In the genomic region with DNA sequence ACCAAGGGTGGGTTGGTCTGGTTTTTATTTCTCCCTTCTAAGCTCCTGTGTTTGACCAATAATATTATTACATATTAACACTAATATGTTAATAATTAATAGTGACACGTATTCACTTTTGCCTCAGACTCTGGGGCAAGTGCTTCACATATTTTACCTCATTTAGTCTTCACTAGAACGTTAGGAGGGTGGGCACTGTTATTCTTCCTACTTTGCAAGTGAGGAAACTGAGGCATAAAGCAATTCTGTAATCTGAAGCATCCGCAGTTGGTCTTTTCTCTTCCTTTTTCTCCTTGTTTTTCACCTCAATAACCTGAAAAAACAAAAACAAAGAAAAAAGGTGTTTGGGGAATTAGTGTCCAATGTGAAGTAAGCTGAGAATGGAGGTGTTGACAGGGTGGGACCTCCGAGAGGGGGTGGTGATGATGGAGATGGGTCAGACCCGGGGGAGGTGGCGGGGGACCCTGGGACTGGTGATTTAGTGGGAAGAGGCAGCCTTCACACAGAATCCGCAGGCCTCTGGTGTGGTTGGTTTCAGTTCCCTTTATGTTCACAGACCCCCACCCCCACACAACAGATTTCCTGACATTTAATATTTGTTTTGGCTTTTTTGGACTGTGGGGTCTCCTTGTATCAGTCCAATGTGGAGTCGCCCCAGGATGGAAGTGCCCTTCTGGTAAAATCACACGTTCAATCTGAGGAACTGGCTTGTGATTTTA, we compare ENCODE assay signal across 18 cellular contexts. TPM values are rescaled to one million over a fixed set of nuclear protein-coding genes. Genes with fewer than 3 reads are reported as not detected.
DNase-seq lines count a peak whose midpoint lies in the region; TF ChIP-seq lines count a peak whose summit lies in the region.
"Had no signal": no experiment of that assay in that cellular context is flagged by ENCODE, and none has a peak within 500 bp of the region (broad histone marks: within the 10 kb centered on the region; RNA-seq: fewer than 3 reads in every experiment).

No MANE protein-coding gene starts in this region.

- TF ChIP-seq CTCF in C4-2B (conservative IDR thresholded peaks at IDR 0.05) (no peak), dorsolateral prefrontal cortex (IDR thresholded peaks at IDR 0.05 in 54 of 56, conservative IDR thresholded peaks at IDR 0.05 in 2 of 56; ENCODE audit: low read depth in 1 of 56, partially characterized antibody in 56 of 56) (no peak), nephron (IDR thresholded peaks at IDR 0.05; ENCODE audit: unreplicated experiment in 3 of 3) (no peak), endodermal cell (conservative IDR thresholded peaks at IDR 0.05) (no peak), adrenal gland (IDR thresholded peaks at IDR 0.05) (no peak)

- H3K4me3 Mint-ChIP-seq in nephron (peak overlapping the region in 1 of 3 experiments; percentile 11), endodermal cell (no peak overlapping the region)
- H3K4me3 Mint-ChIP-seq: activated naive CD4-positive, alpha-beta T cell treated with anti-CD3 and anti-CD28 coated beads, Interleukin-2, amount 10 ng/mL, durations not matched to agents 7 days and 5 days had no signal

- H3K27me3 ChIP-seq in dorsolateral prefrontal cortex: peaks cover 0 to 29% (median 19%) of the 10 kb centered on the region in 45 donors
- peaks cover 29% of the 10 kb centered on the region for H3K27me3 ChIP-seq in endodermal cell (ENCODE audit: control insufficient read depth, insufficient read depth, low read length, poor library complexity, severe bottlenecking)
- H3K27me3 ChIP-seq in adrenal gland: peaks cover 32% of the 10 kb centered on the region
- H3K27me3 ChIP-seq: SJCRH30 had no signal

- no peak overlapping the region for H3K4me3 ChIP-seq in dorsolateral prefrontal cortex
- H3K4me3 ChIP-seq in endodermal cell (ENCODE audit: low read length): no peak overlapping the region
- no peak overlapping the region for H3K4me3 ChIP-seq in adrenal gland
- H3K4me3 ChIP-seq: esophagus muscularis mucosa, SJCRH30 had no signal

- H3K36me3 Mint-ChIP-seq in nephron (ENCODE audit: low read depth) (no peaks in the 10 kb centered on the region), endodermal cell (ENCODE audit: low read depth) (no peaks in the 10 kb centered on the region)
- H3K36me3 Mint-ChIP-seq: activated naive CD4-positive, alpha-beta T cell treated with anti-CD3 and anti-CD28 coated beads, Interleukin-2, amount 10 ng/mL, durations not matched to agents 7 days and 5 days; IgD-negative memory B cell had no signal

- no peak overlapping the region for H3K9ac ChIP-seq in endodermal cell (ENCODE audit: extremely low read depth, low read length, poor library complexity, severe bottlenecking)

- H3K9me3 ChIP-seq in endodermal cell (ENCODE audit: control insufficient read depth, low read length) (no peaks in the 10 kb centered on the region), adrenal gland (replicated peaks in 1 of 3) (no peaks in the 10 kb centered on the region)
- H3K9me3 ChIP-seq: esophagus muscularis mucosa, SJCRH30 had no signal

- H3K27ac Mint-ChIP-seq in nephron (peak overlapping the region; percentile 18 to 74 (median 65)), endodermal cell (no peak overlapping the region)
- H3K27ac Mint-ChIP-seq: activated naive CD4-positive, alpha-beta T cell treated with anti-CD3 and anti-CD28 coated beads, Interleukin-2, amount 10 ng/mL, durations not matched to agents 7 days and 5 days had no signal

- H3K36me3 ChIP-seq in endodermal cell (ENCODE audit: control insufficient read depth, insufficient read depth, low read length): no peaks in the 10 kb centered on the region
- H3K36me3 ChIP-seq in adrenal gland (replicated peaks in 1 of 2): no peaks in the 10 kb centered on the region
- H3K36me3 ChIP-seq: esophagus muscularis mucosa, SJCRH30 had no signal

- intact Hi-C loops in dorsolateral prefrontal cortex (cut with DNase I) (loop anchor here in 1 of 2 donors (5.0 kb wide), 2 partner anchors 33 to 57 kb away; no protein-coding TSS in a partner anchor), adrenal gland (cut with DNase I) (no loop called here)

- DNase-seq in NOMO-1 treated with DMSO at 0.1 percent for 48 hours (lab: John Stamatoyannopoulos, UW; ENCODE audit: unreplicated experiment) (peak; percentile 61), dorsolateral prefrontal cortex (no peak), endodermal cell (no peak), NCI-H146 treated with DMSO at 0.1 percent for 48 hours (lab: John Stamatoyannopoulos, UW; ENCODE audit: unreplicated experiment) (no peak), globus pallidus (ENCODE audit: low spot score) (no peak), adrenal gland (no peak)
- DNase-seq: activated naive CD4-positive, alpha-beta T cell treated with anti-CD3 and anti-CD28 coated beads, Interleukin-2, amount 10 ng/mL, durations not matched to agents 7 days and 5 days; caudate nucleus; hypothalamus; NCI-H1436 treated with DMSO at 0.1 percent for 48 hours; NCI-H510A treated with DMSO at 0.1 percent for 48 hours; stimulated activated CD4-positive, alpha-beta T cell treated with anti-CD3 and anti-CD28 coated beads, Interleukin-15, amount 100 ng/mL, for 24 hours had no signal

- peaks cover 55% of the 10 kb centered on the region for H3K4me1 Mint-ChIP-seq in nephron
- peaks cover 56% of the 10 kb centered on the region for H3K4me1 Mint-ChIP-seq in endodermal cell

- peaks cover 39% of the 10 kb centered on the region for H3K27me3 Mint-ChIP-seq in nephron (ENCODE audit: low read depth)
- no peaks in the 10 kb centered on the region for H3K27me3 Mint-ChIP-seq in endodermal cell (ENCODE audit: insufficient read depth)

- H3K4me1 ChIP-seq in endodermal cell (ENCODE audit: control insufficient read depth, insufficient read depth, low read length) (peaks cover 2% of the 10 kb centered on the region), adrenal gland (replicated peaks in 1 of 2) (peaks cover 5 to 6% of the 10 kb centered on the region in 2 donors)

- 85 to 100% methylated on average over 3 to 8 of the region's 9 CpGs for WGBS in endodermal cell (ENCODE audit: insufficient coverage in 1 of 2, insufficient read length in 1 of 2), 2 experiments
- WGBS in adrenal gland, 4 donors: 53 to 76% (median 74%) methylated on average over 9 of the region's 9 CpGs

- H3K9me3 Mint-ChIP-seq in nephron (no peaks in the 10 kb centered on the region), endodermal cell (no peaks in the 10 kb centered on the region)
- H3K9me3 Mint-ChIP-seq: activated naive CD4-positive, alpha-beta T cell treated with anti-CD3 and anti-CD28 coated beads, Interleukin-2, amount 10 ng/mL, durations not matched to agents 7 days and 5 days had no signal

- no peak for TF ChIP-seq POLR2A in adrenal gland (IDR thresholded peaks at IDR 0.05)

- H3K27ac ChIP-seq in C4-2B (peak overlapping the region; percentile 89), dorsolateral prefrontal cortex (peak overlapping the region in 36 of 59 donors; percentile 2 to 93 (median 60)), endodermal cell (ENCODE audit: low read depth, low read length) (no peak overlapping the region), adrenal gland (no peak overlapping the region)
- H3K27ac ChIP-seq: esophagus muscularis mucosa, SJCRH30 had no signal

RNA-seq across cellular contexts. Expression of a gene that starts 3.7 kb away (rescaled TPM):
- total RNA-seq in dorsolateral prefrontal cortex: 10 to 100 TPM in 20 of 120 experiments, 1 to 10 TPM in 97, under 1 TPM in 3; 0.82 to 20.2 (median 5.1) TPM
- 100 to 1,000 TPM; 118 to 123 TPM for total RNA-seq in endodermal cell
- polyA plus RNA-seq in endodermal cell (2013, experiment 1 of 2): 10.8 TPM
- 4.7 TPM for polyA plus RNA-seq in endodermal cell (2013, experiment 2 of 2)
- total RNA-seq in adrenal gland: 1 to 10 TPM in 2 of 8 donors, under 1 TPM in 3, not detected in 3; 0.11 to 1.2 (median 0.88) TPM
- under 1 TPM; 0.24 to 0.40 (median 0.27) TPM for polyA plus RNA-seq in adrenal gland
- total RNA-seq: posterior vena cava, SJCRH30 had no signal
- polyA plus RNA-seq: IgD-negative memory B cell had no signal

Comparison
In these comparisons a context has a peak if more than half of its experiments do, and no peak if none do; other contexts are left out.
1. H3K27ac ChIP-seq: peak in C4-2B (single experiment) and dorsolateral prefrontal cortex (36 of 59); none in endodermal cell (single experiment) and adrenal gland (0 of 5).
2. RNA of a gene that starts 3.7 kb away (total RNA-seq): 118 to 123 TPM in endodermal cell; 0.82 to 20.2 TPM in dorsolateral prefrontal cortex and 0.11 to 1.2 TPM in adrenal gland; every median in the first group is over 4 times any median in the second.